Comparison of ENCODE assay signal across 21 cellular contexts in genomic region chr17:6470146-6470718, GRCh38. TPM values are rescaled to one million over a fixed set of nuclear protein-coding genes. Genes with fewer than 3 reads are reported as not detected.
DNase-seq lines count a peak whose midpoint lies in the region; ATAC-seq, FAIRE-seq and TF ChIP-seq lines count a peak whose summit lies in the region.
"Had no signal": no experiment of that assay in that cellular context is flagged by ENCODE, and none has a peak within 500 bp of the region (broad histone marks: within the 10 kb centered on the region; RNA-seq: fewer than 3 reads in every experiment).

No MANE protein-coding gene starts in this region.

- H4K91ac ChIP-seq in neuronal stem cell (ENCODE audit: low read depth, low read length, poor library complexity) (no peak overlapping the region), mesenchymal stem cell (ENCODE audit: low read length) (no peak overlapping the region)

- WGBS in neuronal stem cell (ENCODE audit: extremely low coverage in 2 of 2, insufficient read length in 2 of 2, insufficient replicate concordance in 1 of 2), 2 donors = no CpG with 5 or more reads among the region's 24 CpGs
- WGBS in mesenchymal stem cell = 94% methylated on average over 24 of the region's 24 CpGs

- H2BK5ac ChIP-seq in neuronal stem cell (ENCODE audit: low read length) (peak overlapping the region; percentile 91), mesenchymal stem cell (ENCODE audit: low read depth, low read length, poor library complexity, severe bottlenecking) (no peak overlapping the region)

- no peak for FAIRE-seq in GM12892 (lab: Jason Lieb, UNC)
- FAIRE-seq: A549, D721Med, G401.6, GM12891, GM18507, HepG2 had no signal

- CTCF ChIA-PET in RWPE1 (lab: Yijun Ruan, JAX) = no interaction called here

- H3K9ac ChIP-seq in neuronal stem cell (ENCODE audit: low read depth, low read length, poor library complexity) (no peak overlapping the region), mesenchymal stem cell (ENCODE audit: low read length) (no peak overlapping the region)

- no peak for TF ChIP-seq POLR2A in GM12892 (IDR thresholded peaks at IDR 0.05; ENCODE audit: low read depth, low read length)

- H2AFZ ChIP-seq in neuronal stem cell (ENCODE audit: low read length) (no peak overlapping the region), mesenchymal stem cell (ENCODE audit: low read depth, low read length) (no peak overlapping the region)

- H3K4me2 ChIP-seq in neuronal stem cell (ENCODE audit: insufficient read depth, low read length, poor library complexity, severe bottlenecking) (no peak overlapping the region), mesenchymal stem cell (ENCODE audit: low read length, poor library complexity, severe bottlenecking) (no peak overlapping the region)

- H3K4me3 ChIP-seq in neuronal stem cell (ENCODE audit: low read length in 2 of 2) (no peak overlapping the region), mesenchymal stem cell (ENCODE audit: insufficient read depth in 1 of 2, low read depth in 1 of 2, low read length in 2 of 2) (no peak overlapping the region)
- H3K4me3 ChIP-seq: A549, HAP-1 had no signal

- intact Hi-C loops in left ventricle myocardium superior (cut with micrococcal nuclease) = no loop called here
- intact Hi-C loops in left cardiac atrium (cut with DNase I) = loop anchor here (5.0 to 10.0 kb wide), 2 partner anchors 87 to 95 kb away; partner anchors contain the start of gene PITPNM3 (in 1 of the 2)

- POLR2A ChIA-PET in RWPE1 (lab: Yijun Ruan, JAX; ENCODE audit: low non-redundant PET) = no interaction called here

- no peaks in the 10 kb centered on the region for H3K27me3 ChIP-seq in neuronal stem cell (ENCODE audit: control insufficient read depth in 3 of 3, insufficient read depth in 3 of 3, low read depth in 1 of 3, low read length in 3 of 3)
- no peaks in the 10 kb centered on the region for H3K27me3 ChIP-seq in mesenchymal stem cell (ENCODE audit: control insufficient read depth in 1 of 2, insufficient read depth in 1 of 2, low read length in 2 of 2)

- H3K36me3 ChIP-seq in neuronal stem cell (replicated peaks in 1 of 2; ENCODE audit: control insufficient read depth in 2 of 2, insufficient read depth in 2 of 2, low read length in 2 of 2) = no peaks in the 10 kb centered on the region
- peaks cover 0 to 4% of the 10 kb centered on the region in 2 experiments for H3K36me3 ChIP-seq in mesenchymal stem cell (ENCODE audit: control insufficient read depth in 1 of 2, insufficient read depth in 2 of 2, low read depth in 1 of 2, low read length in 2 of 2)
- H3K36me3 ChIP-seq: HAP-1 had no signal

- no peak for TF ChIP-seq CTCF in RWPE1 (conservative IDR thresholded peaks at IDR 0.05; ENCODE audit: low read depth)

- H3K4me1 ChIP-seq in neuronal stem cell (ENCODE audit: control insufficient read depth in 2 of 2, insufficient read depth in 1 of 2, low read depth in 1 of 2, low read length in 2 of 2) (peaks cover 8 to 35% of the 10 kb centered on the region in 2 donors), mesenchymal stem cell (ENCODE audit: control insufficient read depth, insufficient read depth, low read depth, low read length) (peaks cover 24% of the 10 kb centered on the region)
- H3K4me1 ChIP-seq: Caco-2 had no signal

- peaks cover 0 to 5% of the 10 kb centered on the region in 2 donors for H3K9me3 ChIP-seq in neuronal stem cell (replicated peaks in 1 of 2; ENCODE audit: control insufficient read depth in 2 of 2, insufficient read depth in 1 of 2, low read depth in 1 of 2, low read length in 2 of 2)
- H3K9me3 ChIP-seq in mesenchymal stem cell (ENCODE audit: control insufficient read depth, low read length) = peaks cover 3% of the 10 kb centered on the region
- H3K9me3 ChIP-seq: Caco-2, HAP-1 had no signal

- H2AK5ac ChIP-seq in neuronal stem cell (ENCODE audit: low read depth, low read length) (peak overlapping the region; percentile 99), mesenchymal stem cell (ENCODE audit: low read length, severe bottlenecking) (no peak overlapping the region)

- no peaks in the 10 kb centered on the region for H3K36me3 Mint-ChIP-seq in stimulated activated effector memory CD8-positive, alpha-beta T cell treated with anti-CD3 and anti-CD28 coated beads, Interleukin-12 subunit alpha, Interleukin-12 subunit beta, amount 100 ng/mL, for 72 hours

- H3K18ac ChIP-seq in neuronal stem cell (ENCODE audit: low read length) (peak overlapping the region; percentile 59), mesenchymal stem cell (ENCODE audit: low read depth in 1 of 2, low read length in 2 of 2) (no peak overlapping the region)

- peaks cover 6% of the 10 kb centered on the region for H3K4me1 Mint-ChIP-seq in stimulated activated effector memory CD8-positive, alpha-beta T cell treated with anti-CD3 and anti-CD28 coated beads, Interleukin-12 subunit alpha, Interleukin-12 subunit beta, amount 100 ng/mL, for 72 hours

- H3K27ac Mint-ChIP-seq in stimulated activated effector memory CD8-positive, alpha-beta T cell treated with anti-CD3 and anti-CD28 coated beads, Interleukin-12 subunit alpha, Interleukin-12 subunit beta, amount 100 ng/mL, for 72 hours = peak overlapping the region; percentile 55
- H3K27ac Mint-ChIP-seq: CD4-positive, alpha-beta T cell had no signal

- H2BK12ac ChIP-seq in neuronal stem cell (ENCODE audit: low read length) (peak overlapping the region; percentile 88), mesenchymal stem cell (ENCODE audit: low read length in 2 of 2) (no peak overlapping the region)

- DNase-seq in left ventricle myocardium superior = peak; percentile 23
- no peak for DNase-seq in left cardiac atrium
- DNase-seq in RWPE1 (ENCODE audit: low spot score) = no peak
- no peak for DNase-seq in neuronal stem cell (ENCODE audit: low spot score)
- DNase-seq in stimulated activated effector memory CD8-positive, alpha-beta T cell treated with anti-CD3 and anti-CD28 coated beads, Interleukin-12 subunit alpha, Interleukin-12 subunit beta, amount 100 ng/mL, for 72 hours (ENCODE audit: low spot score in 2 of 2) = no peak
- DNase-seq in mesenchymal stem cell = no peak
- no peak for DNase-seq in GM12892 (ENCODE audit: insufficient read length)
- DNase-seq: AML-193; Caco-2; CD4-positive, alpha-beta T cell had no signal

- H2BK120ac ChIP-seq in neuronal stem cell (ENCODE audit: low read depth, low read length) (peak overlapping the region; percentile 68), mesenchymal stem cell (ENCODE audit: low read depth, low read length) (no peak overlapping the region)

- H3K23ac ChIP-seq in neuronal stem cell (ENCODE audit: low read depth, low read length, poor library complexity) (peak overlapping the region; percentile 83), mesenchymal stem cell (ENCODE audit: low read length in 2 of 2) (no peak overlapping the region)

- H2BK15ac ChIP-seq in neuronal stem cell (ENCODE audit: low read length) (peak overlapping the region; percentile 95), mesenchymal stem cell (ENCODE audit: low read depth, poor library complexity, severe bottlenecking) (no peak overlapping the region)

- no peak overlapping the region for H3K4me3 Mint-ChIP-seq in stimulated activated effector memory CD8-positive, alpha-beta T cell treated with anti-CD3 and anti-CD28 coated beads, Interleukin-12 subunit alpha, Interleukin-12 subunit beta, amount 100 ng/mL, for 72 hours
- H3K4me3 Mint-ChIP-seq: CD4-positive, alpha-beta T cell had no signal

- ATAC-seq in left ventricle myocardium superior (no peak), left cardiac atrium (no peak)
- ATAC-seq in stimulated activated effector memory CD8-positive, alpha-beta T cell treated with anti-CD3 and anti-CD28 coated beads, Interleukin-12 subunit alpha, Interleukin-12 subunit beta, amount 100 ng/mL, for 72 hours = no peak
- ATAC-seq: A549, HepG2 had no signal

- H3K14ac ChIP-seq in neuronal stem cell (ENCODE audit: low read length) (peak overlapping the region; percentile 50), mesenchymal stem cell (ENCODE audit: low read length in 2 of 2) (peak overlapping the region in 1 of 2 experiments; percentile 18)

- H3K27ac ChIP-seq in RWPE1 (peak overlapping the region; percentile 81), neuronal stem cell (replicated peaks; ENCODE audit: low read length) (no peak overlapping the region), mesenchymal stem cell (ENCODE audit: low read length, poor library complexity, severe bottlenecking) (no peak overlapping the region)
- H3K27ac ChIP-seq: 22Rv1, C4-2B had no signal

- no peak overlapping the region for H4K8ac ChIP-seq in neuronal stem cell (ENCODE audit: low read depth, low read length)
- no peak overlapping the region for H4K8ac ChIP-seq in mesenchymal stem cell (ENCODE audit: low read length)

- H3K4ac ChIP-seq in neuronal stem cell (ENCODE audit: low read length) (no peak overlapping the region), mesenchymal stem cell (ENCODE audit: low read depth in 1 of 2, low read length in 2 of 2) (no peak overlapping the region)

- H3K79me1 ChIP-seq in neuronal stem cell (ENCODE audit: low read depth, low read length) = no peaks in the 10 kb centered on the region
- no peaks in the 10 kb centered on the region for H3K79me1 ChIP-seq in mesenchymal stem cell (replicated peaks; ENCODE audit: low read length, poor library complexity, severe bottlenecking)

- no peaks in the 10 kb centered on the region for H3K9me3 Mint-ChIP-seq in stimulated activated effector memory CD8-positive, alpha-beta T cell treated with anti-CD3 and anti-CD28 coated beads, Interleukin-12 subunit alpha, Interleukin-12 subunit beta, amount 100 ng/mL, for 72 hours
- H3K9me3 Mint-ChIP-seq: CD4-positive, alpha-beta T cell had no signal

RNA-seq across cellular contexts. Expression of gene PIMREG, which starts 26.0 kb away (rescaled TPM):
- not detected for total RNA-seq in left ventricle myocardium superior
- under 1 TPM in 1 of 2 donors, not detected in 1; 0.29 TPM for total RNA-seq in left cardiac atrium
- polyA plus RNA-seq in neuronal stem cell (2013, experiment 1 of 2) = 103 TPM
- 98.6 TPM for polyA plus RNA-seq in neuronal stem cell (2013, experiment 2 of 2)
- 3.9 TPM for polyA plus RNA-seq in mesenchymal stem cell (2013, experiment 1 of 2)
- 3.5 TPM for polyA plus RNA-seq in mesenchymal stem cell (2013, experiment 2 of 2)
- 4.5 TPM for polyA plus RNA-seq in GM12892 (2012; ENCODE audit: missing spikeins)
- total RNA-seq: CD4-positive, alpha-beta T cell had no signal

RNA-seq across cellular contexts. Expression of gene AIPL1, which starts 35.3 kb away (rescaled TPM):
- total RNA-seq in left ventricle myocardium superior (not detected), left cardiac atrium (not detected)
- polyA plus RNA-seq in neuronal stem cell (2013, experiment 1 of 2) = 0.26 TPM
- polyA plus RNA-seq in neuronal stem cell (2013, experiment 2 of 2) = 0.35 TPM
- not detected for polyA plus RNA-seq in mesenchymal stem cell (2013, experiment 1 of 2)
- polyA plus RNA-seq in mesenchymal stem cell (2013, experiment 2 of 2) = not detected
- polyA plus RNA-seq in GM12892 (2012; ENCODE audit: missing spikeins) = not detected
- total RNA-seq: Caco-2; CD4-positive, alpha-beta T cell; H4; HepG2 had no signal
- polyA plus RNA-seq: A549, BJ, HepG2 had no signal
